ENCODE assay signal across 12 cellular contexts in the genomic region with DNA sequence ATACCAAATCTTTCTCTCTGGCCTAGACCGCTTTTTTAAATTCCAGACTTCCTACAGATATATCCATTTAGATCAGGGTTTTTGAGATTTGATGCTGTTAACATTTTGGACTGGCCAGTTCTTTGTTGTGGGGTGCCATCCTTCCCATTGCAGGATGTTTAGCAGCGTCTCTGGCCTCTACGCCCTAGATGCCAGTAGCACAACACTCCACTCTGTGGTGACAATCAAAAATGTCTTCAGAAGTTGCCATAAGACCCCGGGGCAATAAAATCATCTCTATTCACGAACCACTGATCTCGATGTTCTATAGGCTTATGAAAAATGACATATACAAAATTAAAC. TPM values are rescaled to one million over a fixed set of nuclear protein-coding genes. Genes with fewer than 3 reads are reported as not detected.
"Had no signal": no experiment of that assay in that cellular context is flagged by ENCODE, and none has a peak within 500 bp of the region (broad histone marks: within the 10 kb centered on the region; RNA-seq: fewer than 3 reads in every experiment).

No MANE protein-coding gene starts in this region.

- H3K9me3 ChIP-seq: ovary had no signal

- H3K36me3 ChIP-seq: ovary had no signal

- ATAC-seq: activated T-helper 17 cell treated with anti-CD3 and anti-CD28 coated beads, Interleukin-2, amount 50 U/mL, for 72 hours; left colon; stimulated activated naive B cell treated with anti-CD40 and anti-IgM and Interleukin-4, amounts not matched to agents 10 μg/mL and 1 μg/mL and 100 μg/mL, for 72 hours; T-helper 17 cell had no signal

- FAIRE-seq: urothelium cell line had no signal

- H3K27me3 ChIP-seq: ovary had no signal

- DNase-seq: activated B cell treated with CpG ODN at 0.5 μM for 24 hours; activated CD4-positive, alpha-beta T cell treated with anti-CD3 and anti-CD28 coated beads, Interleukin-2, amount 10 ng/mL, durations not matched to agents 24 days and 14 days; activated CD8-positive, alpha-beta memory T cell treated with anti-CD3 and anti-CD28 coated beads for 24 hours; activated naive CD4-positive, alpha-beta T cell treated with anti-CD3 and anti-CD28 coated beads for 36 hours; endodermal cell; left colon; ovary; stimulated activated CD4-positive, alpha-beta T cell treated with anti-CD3 and anti-CD28 coated beads, Interleukin-1b, Interleukin-23, amount 100 ng/mL, for 48 hours; stimulated activated naive B cell treated with anti-CD40 and anti-IgM and Interleukin-4, amounts not matched to agents 10 μg/mL and 1 μg/mL and 100 μg/mL, for 72 hours; T-helper 17 cell had no signal

- H3K4me3 ChIP-seq: ovary had no signal

- H3K27ac ChIP-seq: ovary had no signal

RNA-seq across cellular contexts. Expression of a gene that starts 46.3 kb away (rescaled TPM):
- total RNA-seq: activated naive CD4-positive, alpha-beta T cell treated with anti-CD3 and anti-CD28 coated beads for 36 hours had no signal
